22 cellular contexts compared by ENCODE assay signal in the genomic region with DNA sequence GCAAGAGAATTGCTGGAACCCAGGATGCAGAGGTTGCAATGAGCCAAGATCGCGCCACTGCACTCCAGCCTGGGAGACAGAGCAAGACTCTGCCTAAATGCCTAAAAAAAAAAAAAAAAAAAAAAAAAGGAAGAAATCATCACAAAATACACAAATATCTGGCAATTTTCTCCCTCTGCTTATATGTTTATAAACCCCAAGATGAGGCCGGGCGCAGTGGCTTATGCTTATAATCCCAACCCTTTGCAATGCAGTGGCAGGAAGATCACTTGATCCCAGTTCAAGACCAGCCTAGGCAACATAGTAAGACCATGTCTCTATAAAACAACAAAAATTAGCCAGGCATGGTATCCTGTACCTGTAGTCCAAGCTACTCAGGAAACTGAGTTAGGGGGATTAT. TPM values are rescaled to one million over a fixed set of nuclear protein-coding genes. Genes with fewer than 3 reads are reported as not detected.
DNase-seq lines count a peak whose midpoint lies in the region; ATAC-seq and TF ChIP-seq lines count a peak whose summit lies in the region.
"Had no signal": no experiment of that assay in that cellular context is flagged by ENCODE, and none has a peak within 500 bp of the region (broad histone marks: within the 10 kb centered on the region; RNA-seq: fewer than 3 reads in every experiment).

No MANE protein-coding gene starts in this region.

- H3K4me3 Mint-ChIP-seq in activated T-cell treated with anti-CD3 and anti-CD28 coated beads, Interleukin-2, amount 50 U/mL, for 24 hours, result no peak overlapping the region
- H3K4me3 Mint-ChIP-seq in activated T-cell treated with anti-CD3 and anti-CD28 coated beads, Interleukin-2, amount 50 U/mL, for 72 hours, result no peak overlapping the region
- H3K4me3 Mint-ChIP-seq: CD14-positive monocyte; CD4-positive, alpha-beta memory T cell; CD4-positive, CD25-positive, alpha-beta regulatory T cell; CD8-positive, alpha-beta memory T cell had no signal

- peak; percentile 2 for DNase-seq in activated T-cell treated with anti-CD3 and anti-CD28 coated beads, Interleukin-2, amount 50 U/mL, for 24 hours
- DNase-seq in activated T-cell treated with anti-CD3 and anti-CD28 coated beads, Interleukin-2, amount 50 U/mL, for 72 hours, result no peak
- DNase-seq in sciatic nerve (ENCODE audit: low spot score) (peak; percentile 33), mucosa of descending colon (no peak), AG08395 (ENCODE audit: low spot score) (no peak)
- DNase-seq: BE2C; C1 segment of cervical spinal cord; CD4-positive, alpha-beta memory T cell; CD4-positive, CD25-positive, alpha-beta regulatory T cell; CD8-positive, alpha-beta memory T cell; COR-L47; DMS 273 treated with DMSO at 0.1 percent for 48 hours; DMS153; DMS53; DMS79; DND-41; EL; GDM1 had no signal

- H3K4me3 ChIP-seq in mucosa of descending colon, result no peak overlapping the region
- H3K4me3 ChIP-seq: A549, BLaER1, GM12878 had no signal

- no peaks in the 10 kb centered on the region for H3K9me3 Mint-ChIP-seq in activated T-cell treated with anti-CD3 and anti-CD28 coated beads, Interleukin-2, amount 50 U/mL, for 24 hours
- H3K9me3 Mint-ChIP-seq in activated T-cell treated with anti-CD3 and anti-CD28 coated beads, Interleukin-2, amount 50 U/mL, for 72 hours, result no peaks in the 10 kb centered on the region
- H3K9me3 Mint-ChIP-seq: CD14-positive monocyte; CD4-positive, alpha-beta memory T cell; CD4-positive, CD25-positive, alpha-beta regulatory T cell; CD8-positive, alpha-beta memory T cell had no signal

- no peak overlapping the region for H3K27ac Mint-ChIP-seq in activated T-cell treated with anti-CD3 and anti-CD28 coated beads, Interleukin-2, amount 50 U/mL, for 24 hours
- no peak overlapping the region for H3K27ac Mint-ChIP-seq in activated T-cell treated with anti-CD3 and anti-CD28 coated beads, Interleukin-2, amount 50 U/mL, for 72 hours
- H3K27ac Mint-ChIP-seq: CD14-positive monocyte; CD4-positive, CD25-positive, alpha-beta regulatory T cell had no signal

- peaks cover 89% of the 10 kb centered on the region for H3K36me3 Mint-ChIP-seq in activated T-cell treated with anti-CD3 and anti-CD28 coated beads, Interleukin-2, amount 50 U/mL, for 24 hours (ENCODE audit: low read depth)
- H3K36me3 Mint-ChIP-seq in activated T-cell treated with anti-CD3 and anti-CD28 coated beads, Interleukin-2, amount 50 U/mL, for 72 hours (ENCODE audit: insufficient read depth in 2 of 2), result peaks cover 2 to 16% of the 10 kb centered on the region in 2 donors

- H3K27me3 Mint-ChIP-seq in activated T-cell treated with anti-CD3 and anti-CD28 coated beads, Interleukin-2, amount 50 U/mL, for 24 hours, result no peaks in the 10 kb centered on the region
- no peaks in the 10 kb centered on the region for H3K27me3 Mint-ChIP-seq in activated T-cell treated with anti-CD3 and anti-CD28 coated beads, Interleukin-2, amount 50 U/mL, for 72 hours (ENCODE audit: low read depth)
- H3K27me3 Mint-ChIP-seq: CD4-positive, alpha-beta memory T cell; CD4-positive, CD25-positive, alpha-beta regulatory T cell; CD8-positive, alpha-beta memory T cell had no signal

- no peaks in the 10 kb centered on the region for H3K4me1 ChIP-seq in mucosa of descending colon (ENCODE audit: low read depth)
- H3K4me1 ChIP-seq: A549, BE2C, BLaER1 had no signal

- H3K9me3 ChIP-seq in mucosa of descending colon, result no peaks in the 10 kb centered on the region
- H3K9me3 ChIP-seq: A549, BE2C, BLaER1 had no signal

- ATAC-seq in activated T-cell treated with anti-CD3 and anti-CD28 coated beads, Interleukin-2, amount 50 U/mL, for 72 hours (replicated peaks in 1 of 2), result no peak
- no peak for ATAC-seq in sciatic nerve
- no peak for ATAC-seq in mucosa of descending colon
- ATAC-seq: A549, GM12878 had no signal

- intact Hi-C loops in sciatic nerve (cut with DNase I) (no loop called here), mucosa of descending colon (cut with DNase I, micrococcal nuclease) (no loop called here)

- peaks cover 17% of the 10 kb centered on the region for H3K36me3 ChIP-seq in mucosa of descending colon (ENCODE audit: low read depth)

- no peak for TF ChIP-seq CTCF in mucosa of descending colon (IDR thresholded peaks at IDR 0.05)

- H3K4me1 Mint-ChIP-seq in activated T-cell treated with anti-CD3 and anti-CD28 coated beads, Interleukin-2, amount 50 U/mL, for 24 hours (ENCODE audit: low read depth), result no peaks in the 10 kb centered on the region
- no peaks in the 10 kb centered on the region for H3K4me1 Mint-ChIP-seq in activated T-cell treated with anti-CD3 and anti-CD28 coated beads, Interleukin-2, amount 50 U/mL, for 72 hours (ENCODE audit: low read depth)
- H3K4me1 Mint-ChIP-seq: CD14-positive monocyte; CD4-positive, alpha-beta memory T cell had no signal

RNA-seq across cellular contexts. Expression of a gene that starts 21.5 kb away (rescaled TPM):
- total RNA-seq in activated T-cell treated with anti-CD3 and anti-CD28 coated beads, Interleukin-2, amount 50 U/mL, for 72 hours, result 10 to 100 TPM; 79.7 to 88.3 TPM
- 36.4 TPM for total RNA-seq in sciatic nerve
- total RNA-seq in mucosa of descending colon, result 10 to 100 TPM; 23.8 to 36.4 (median 27.6) TPM

RNA-seq across cellular contexts. Expression of a gene that starts 28.2 kb away (rescaled TPM):
- total RNA-seq in activated T-cell treated with anti-CD3 and anti-CD28 coated beads, Interleukin-2, amount 50 U/mL, for 72 hours, result 10 to 100 TPM; 28.5 to 30.5 TPM
- total RNA-seq in sciatic nerve (29.1 TPM), mucosa of descending colon (10 to 100 TPM; 16.6 to 29.2 (median 28.9) TPM)

RNA-seq across cellular contexts. Expression of a gene that starts 31.7 kb away (rescaled TPM):
- total RNA-seq in activated T-cell treated with anti-CD3 and anti-CD28 coated beads, Interleukin-2, amount 50 U/mL, for 72 hours, result 10 to 100 TPM; 69.4 to 75.9 TPM
- total RNA-seq in sciatic nerve, result 65.2 TPM
- 10 to 100 TPM; 49.3 to 59.7 (median 58.4) TPM for total RNA-seq in mucosa of descending colon

Comparison
In these comparisons a context has a peak if more than half of its experiments do, and no peak if none do; other contexts are left out.
1. DNase-seq: peak in activated T-cell treated with anti-CD3 and anti-CD28 coated beads, Interleukin-2, amount 50 U/mL, for 24 hours (single experiment) and sciatic nerve (single experiment); none in activated T-cell treated with anti-CD3 and anti-CD28 coated beads, Interleukin-2, amount 50 U/mL, for 72 hours (0 of 2), mucosa of descending colon (0 of 3) and AG08395 (single experiment).